Comparison of ENCODE assay signal across 20 cellular contexts in genomic region chr5:143601357-143601756, GRCh38.
"Had no signal": no experiment of that assay in that cellular context is flagged by ENCODE, and none has a peak within 500 bp of the region (broad histone marks: within the 10 kb centered on the region; RNA-seq: fewer than 3 reads in every experiment).

No MANE protein-coding gene starts in this region.

- H3K9me3 ChIP-seq: gastroesophageal sphincter, left lung, pancreas, vagina had no signal

- H3K36me3 ChIP-seq: gastroesophageal sphincter, left lung, pancreas, vagina had no signal

- H3K27me3 ChIP-seq: gastroesophageal sphincter, left lung, pancreas, vagina had no signal

- H3K4me3 ChIP-seq: gastroesophageal sphincter, left lung, pancreas, vagina had no signal

- H3K4me1 ChIP-seq: vagina had no signal

- DNase-seq: activated B cell treated with CpG ODN at 0.5 μM for 24 hours; activated CD4-positive, alpha-beta T cell treated with anti-CD3 and anti-CD28 coated beads for 36 hours; activated CD4-positive, alpha-beta T cell treated with anti-CD3 and anti-CD28 coated beads, Interleukin-2, amount 50 U/mL, for 4 hours; activated CD8-positive, alpha-beta memory T cell treated with anti-CD3 and anti-CD28 coated beads, Interleukin-2, amount 50 U/mL, for 48 hours; activated naive CD4-positive, alpha-beta T cell treated with Interleukin-2 at 50 U/mL for 16 hours; activated naive CD8-positive, alpha-beta T cell treated with anti-CD3 and anti-CD28 coated beads for 36 hours; activated T-cell treated with anti-CD3 and anti-CD28 coated beads, Interleukin-2, amount 50 U/mL, for 4 hours; amygdala; cortex of kidney; endodermal cell; kidney; left lung; nephron progenitor cell; pancreas; stimulated activated CD4-positive, alpha-beta T cell treated with anti-CD3 and anti-CD28 coated beads, Interleukin-2, amount 100 ng/mL, for 48 hours; stimulated activated CD8-positive, alpha-beta memory T cell treated with anti-CD3 and anti-CD28 coated beads, Interleukin-4, amount 100 ng/mL, for 48 hours; stimulated activated naive B cell treated with anti-CD40 and anti-IgM and Interleukin-4, amounts not matched to agents 10 μg/mL and 1 μg/mL and 100 μg/mL, for 72 hours; T1000 had no signal

- H3K27ac ChIP-seq: left lung, pancreas, vagina had no signal

- FAIRE-seq: kidney, pancreas had no signal

- ATAC-seq: activated CD4-positive, alpha-beta T cell treated with anti-CD3 and anti-CD28 coated beads for 36 hours; activated T-cell treated with anti-CD3 and anti-CD28 coated beads, Interleukin-2, amount 50 U/mL, for 4 hours; gastroesophageal sphincter; left lung; stimulated activated naive B cell treated with anti-CD40 and anti-IgM and Interleukin-4, amounts not matched to agents 10 μg/mL and 1 μg/mL and 100 μg/mL, for 72 hours had no signal
